Comparison of ENCODE assay signal across 8 cellular contexts in genomic region chr4:151276787-151277557, GRCh38. TPM values are rescaled to one million over a fixed set of nuclear protein-coding genes. Genes with fewer than 3 reads are reported as not detected.
A peak's percentile ranks its signal among the peaks of the same experiment; 100 is the strongest.
DNase-seq lines count a peak whose midpoint lies in the region; ATAC-seq and TF ChIP-seq lines count a peak whose summit lies in the region.

Gene PRSS48 (plus strand): TSS chr4:151277161. CDS start chr4:151277173, 12 bp downstream.

- peaks cover 9% of the 10 kb centered on the region for H3K27me3 Mint-ChIP-seq in activated T-helper 1 cell treated with anti-CD3 and anti-CD28 coated beads, Interleukin-12 subunit alpha, Interleukin-12 subunit beta, Interleukin-2, Interleukin-4 antibody, amounts not matched to agents 30 ng/mL and 10 ng/mL and 1 ng/mL, durations not matched to agents 14 hours and 24 hours and 36 hours (ENCODE audit: insufficient read depth)
- no peaks in the 10 kb centered on the region for H3K27me3 Mint-ChIP-seq in glutamatergic neuron (ENCODE audit: unreplicated experiment)
- no peaks in the 10 kb centered on the region for H3K27me3 Mint-ChIP-seq in progenitor cell of endocrine pancreas

- no peaks in the 10 kb centered on the region for H3K4me1 Mint-ChIP-seq in activated T-helper 1 cell treated with anti-CD3 and anti-CD28 coated beads, Interleukin-12 subunit alpha, Interleukin-12 subunit beta, Interleukin-2, Interleukin-4 antibody, amounts not matched to agents 30 ng/mL and 10 ng/mL and 1 ng/mL, durations not matched to agents 14 hours and 24 hours and 36 hours (ENCODE audit: low read depth)
- H3K4me1 Mint-ChIP-seq in glutamatergic neuron (ENCODE audit: low read depth, unreplicated experiment) = no peaks in the 10 kb centered on the region
- peaks cover 8% of the 10 kb centered on the region for H3K4me1 Mint-ChIP-seq in progenitor cell of endocrine pancreas (ENCODE audit: low read depth)

- no peaks in the 10 kb centered on the region for H3K36me3 Mint-ChIP-seq in activated T-helper 1 cell treated with anti-CD3 and anti-CD28 coated beads, Interleukin-12 subunit alpha, Interleukin-12 subunit beta, Interleukin-2, Interleukin-4 antibody, amounts not matched to agents 30 ng/mL and 10 ng/mL and 1 ng/mL, durations not matched to agents 14 hours and 24 hours and 36 hours (ENCODE audit: low read depth)
- H3K36me3 Mint-ChIP-seq in glutamatergic neuron (ENCODE audit: unreplicated experiment) (no peaks in the 10 kb centered on the region), progenitor cell of endocrine pancreas (ENCODE audit: insufficient read depth) (no peaks in the 10 kb centered on the region)

- DNase-seq in GM03348 (ENCODE audit: low spot score) = peak; percentile 81
- DNase-seq in HFF-Myc (ENCODE audit: extremely low read depth, low read depth) = no peak
- peak; percentile 13 for DNase-seq in NOMO-1 treated with DMSO at 0.1 percent for 48 hours (lab: John Stamatoyannopoulos, UW; ENCODE audit: unreplicated experiment)
- DNase-seq in activated T-helper 1 cell treated with anti-CD3 and anti-CD28 coated beads, Interleukin-12 subunit alpha, Interleukin-12 subunit beta, Interleukin-2, Interleukin-4 antibody, amounts not matched to agents 30 ng/mL and 10 ng/mL and 1 ng/mL, durations not matched to agents 14 hours and 24 hours and 36 hours (ENCODE audit: low spot score) = peak; percentile 22
- peak; percentile 75 for DNase-seq in glutamatergic neuron
- DNase-seq in progenitor cell of endocrine pancreas (ENCODE audit: low spot score, unreplicated experiment) = peak; percentile 40
- DNase-seq in NCI-H2107 (lab: John Stamatoyannopoulos, UW) = no peak

- no peak within 1 kb of the TSS for H3K4me3 Mint-ChIP-seq in activated T-helper 1 cell treated with anti-CD3 and anti-CD28 coated beads, Interleukin-12 subunit alpha, Interleukin-12 subunit beta, Interleukin-2, Interleukin-4 antibody, amounts not matched to agents 30 ng/mL and 10 ng/mL and 1 ng/mL, durations not matched to agents 14 hours and 24 hours and 36 hours
- H3K4me3 Mint-ChIP-seq in glutamatergic neuron (ENCODE audit: unreplicated experiment) (no peak within 1 kb of the TSS), progenitor cell of endocrine pancreas (ENCODE audit: low read depth) (no peak within 1 kb of the TSS)

- no peak within 1 kb of the TSS for H3K27ac Mint-ChIP-seq in activated T-helper 1 cell treated with anti-CD3 and anti-CD28 coated beads, Interleukin-12 subunit alpha, Interleukin-12 subunit beta, Interleukin-2, Interleukin-4 antibody, amounts not matched to agents 30 ng/mL and 10 ng/mL and 1 ng/mL, durations not matched to agents 14 hours and 24 hours and 36 hours
- H3K27ac Mint-ChIP-seq in glutamatergic neuron (ENCODE audit: unreplicated experiment) (no peak within 1 kb of the TSS), progenitor cell of endocrine pancreas (no peak within 1 kb of the TSS)

- intact Hi-C loops in activated T-helper 1 cell treated with anti-CD3 and anti-CD28 coated beads, Interleukin-12 subunit alpha, Interleukin-12 subunit beta, Interleukin-2, Interleukin-4 antibody, amounts not matched to agents 30 ng/mL and 10 ng/mL and 1 ng/mL, durations not matched to agents 14 hours and 24 hours and 36 hours (cut with micrococcal nuclease) = no loop called here

- H3K9me3 Mint-ChIP-seq in activated T-helper 1 cell treated with anti-CD3 and anti-CD28 coated beads, Interleukin-12 subunit alpha, Interleukin-12 subunit beta, Interleukin-2, Interleukin-4 antibody, amounts not matched to agents 30 ng/mL and 10 ng/mL and 1 ng/mL, durations not matched to agents 14 hours and 24 hours and 36 hours = no peaks in the 10 kb centered on the region
- H3K9me3 Mint-ChIP-seq in glutamatergic neuron (ENCODE audit: unreplicated experiment) = no peaks in the 10 kb centered on the region
- H3K9me3 Mint-ChIP-seq in progenitor cell of endocrine pancreas (ENCODE audit: low read depth) = no peaks in the 10 kb centered on the region

- TF ChIP-seq CTCF in HFF-Myc (IDR thresholded peaks at IDR 0.05; ENCODE audit: low read depth, low read length, missing control alignments) (peak; percentile 93), glutamatergic neuron (IDR thresholded peaks at IDR 0.05; ENCODE audit: partially characterized antibody, unreplicated experiment) (peak; percentile 68), progenitor cell of endocrine pancreas (IDR thresholded peaks at IDR 0.05; ENCODE audit: unreplicated experiment) (peak; percentile 84)

- ATAC-seq in GM18870 (IDR thresholded peaks at IDR 0.05; ENCODE audit: unreplicated experiment) = no peak

- H3K4me3 ChIP-seq in HFF-Myc (replicated peaks; ENCODE audit: low read depth, low read length) = no peak within 1 kb of the TSS

RNA-seq across cellular contexts. Expression of gene PRSS48, which starts in this region (rescaled TPM):
- total RNA-seq in activated T-helper 1 cell treated with anti-CD3 and anti-CD28 coated beads, Interleukin-12 subunit alpha, Interleukin-12 subunit beta, Interleukin-2, Interleukin-4 antibody, amounts not matched to agents 30 ng/mL and 10 ng/mL and 1 ng/mL, durations not matched to agents 14 hours and 24 hours and 36 hours = not detected in 2 replicates
- total RNA-seq in glutamatergic neuron (ENCODE audit: unreplicated experiment) = not detected
- not detected in 2 replicates for total RNA-seq in progenitor cell of endocrine pancreas

Comparison
In these comparisons a context has a peak if more than half of its experiments do, and no peak if none do; other contexts are left out.
1. Peak in DNase-seq in activated T-helper 1 cell treated with anti-CD3 and anti-CD28 coated beads, Interleukin-12 subunit alpha, Interleukin-12 subunit beta, Interleukin-2, Interleukin-4 antibody, amounts not matched to agents 30 ng/mL and 10 ng/mL and 1 ng/mL, durations not matched to agents 14 hours and 24 hours and 36 hours; RNA of the gene not detected or under 1 TPM.
2. Peak in DNase-seq in glutamatergic neuron; RNA of the gene not detected or under 1 TPM.
3. Peak in DNase-seq in progenitor cell of endocrine pancreas; RNA of the gene not detected or under 1 TPM.
4. DNase-seq: peak in GM03348 (single experiment) and NOMO-1 treated with DMSO at 0.1 percent for 48 hours (single experiment); none in HFF-Myc (single experiment) and NCI-H2107 (single experiment).
5. Peak in every context shown above with its lines, with median percentiles within 50 percentile points of each other: CTCF ChIP-seq.